In the genomic region with DNA sequence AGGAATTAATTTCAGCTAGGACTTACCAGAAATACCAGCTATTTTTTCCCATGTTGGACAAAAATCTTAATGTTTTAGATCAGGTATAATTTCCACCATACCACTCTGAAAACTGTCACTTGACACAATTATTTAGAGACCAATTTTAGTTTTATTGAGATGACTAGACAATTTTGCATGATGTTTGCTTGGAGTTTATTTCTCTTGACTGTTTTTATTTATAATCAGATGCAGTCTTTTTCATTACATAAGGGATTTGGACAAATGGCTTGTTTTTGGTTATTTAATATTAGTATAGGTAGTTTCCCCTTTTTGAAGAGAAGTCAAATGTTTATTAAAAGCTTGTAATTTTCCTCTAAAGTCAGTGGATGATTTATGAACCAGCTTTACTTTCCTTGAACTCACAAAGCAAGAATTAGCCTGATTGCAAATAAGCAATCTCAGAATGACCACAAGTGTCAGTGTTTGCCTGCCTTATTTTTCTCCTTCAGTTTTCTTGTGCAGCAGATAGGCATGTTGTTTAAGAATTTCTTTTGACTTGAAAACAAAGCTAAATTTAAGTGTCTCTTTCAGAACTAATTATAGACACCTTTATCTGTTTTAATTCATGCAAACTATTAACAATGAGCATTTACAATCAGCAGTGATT, we compare ENCODE assay signal across 1 cellular context.
TF ChIP-seq lines count a peak whose summit lies in the region.

No MANE protein-coding gene starts in this region.

TF ChIP-seq in H1, 55 proteins besides CTCF, POLR2A, EP300 and RAD21 (continued from another document):
- TF ChIP-seq, protein P1, sequence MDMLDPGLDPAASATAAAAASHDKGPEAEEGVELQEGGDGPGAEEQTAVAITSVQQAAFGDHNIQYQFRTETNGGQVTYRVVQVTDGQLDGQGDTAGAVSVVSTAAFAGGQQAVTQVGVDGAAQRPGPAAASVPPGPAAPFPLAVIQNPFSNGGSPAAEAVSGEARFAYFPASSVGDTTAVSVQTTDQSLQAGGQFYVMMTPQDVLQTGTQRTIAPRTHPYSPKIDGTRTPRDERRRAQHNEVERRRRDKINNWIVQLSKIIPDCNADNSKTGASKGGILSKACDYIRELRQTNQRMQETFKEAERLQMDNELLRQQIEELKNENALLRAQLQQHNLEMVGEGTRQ (IDR thresholded peaks at IDR 0.05; ENCODE audit: low read length) = no peak
- TF ChIP-seq, protein P2, sequence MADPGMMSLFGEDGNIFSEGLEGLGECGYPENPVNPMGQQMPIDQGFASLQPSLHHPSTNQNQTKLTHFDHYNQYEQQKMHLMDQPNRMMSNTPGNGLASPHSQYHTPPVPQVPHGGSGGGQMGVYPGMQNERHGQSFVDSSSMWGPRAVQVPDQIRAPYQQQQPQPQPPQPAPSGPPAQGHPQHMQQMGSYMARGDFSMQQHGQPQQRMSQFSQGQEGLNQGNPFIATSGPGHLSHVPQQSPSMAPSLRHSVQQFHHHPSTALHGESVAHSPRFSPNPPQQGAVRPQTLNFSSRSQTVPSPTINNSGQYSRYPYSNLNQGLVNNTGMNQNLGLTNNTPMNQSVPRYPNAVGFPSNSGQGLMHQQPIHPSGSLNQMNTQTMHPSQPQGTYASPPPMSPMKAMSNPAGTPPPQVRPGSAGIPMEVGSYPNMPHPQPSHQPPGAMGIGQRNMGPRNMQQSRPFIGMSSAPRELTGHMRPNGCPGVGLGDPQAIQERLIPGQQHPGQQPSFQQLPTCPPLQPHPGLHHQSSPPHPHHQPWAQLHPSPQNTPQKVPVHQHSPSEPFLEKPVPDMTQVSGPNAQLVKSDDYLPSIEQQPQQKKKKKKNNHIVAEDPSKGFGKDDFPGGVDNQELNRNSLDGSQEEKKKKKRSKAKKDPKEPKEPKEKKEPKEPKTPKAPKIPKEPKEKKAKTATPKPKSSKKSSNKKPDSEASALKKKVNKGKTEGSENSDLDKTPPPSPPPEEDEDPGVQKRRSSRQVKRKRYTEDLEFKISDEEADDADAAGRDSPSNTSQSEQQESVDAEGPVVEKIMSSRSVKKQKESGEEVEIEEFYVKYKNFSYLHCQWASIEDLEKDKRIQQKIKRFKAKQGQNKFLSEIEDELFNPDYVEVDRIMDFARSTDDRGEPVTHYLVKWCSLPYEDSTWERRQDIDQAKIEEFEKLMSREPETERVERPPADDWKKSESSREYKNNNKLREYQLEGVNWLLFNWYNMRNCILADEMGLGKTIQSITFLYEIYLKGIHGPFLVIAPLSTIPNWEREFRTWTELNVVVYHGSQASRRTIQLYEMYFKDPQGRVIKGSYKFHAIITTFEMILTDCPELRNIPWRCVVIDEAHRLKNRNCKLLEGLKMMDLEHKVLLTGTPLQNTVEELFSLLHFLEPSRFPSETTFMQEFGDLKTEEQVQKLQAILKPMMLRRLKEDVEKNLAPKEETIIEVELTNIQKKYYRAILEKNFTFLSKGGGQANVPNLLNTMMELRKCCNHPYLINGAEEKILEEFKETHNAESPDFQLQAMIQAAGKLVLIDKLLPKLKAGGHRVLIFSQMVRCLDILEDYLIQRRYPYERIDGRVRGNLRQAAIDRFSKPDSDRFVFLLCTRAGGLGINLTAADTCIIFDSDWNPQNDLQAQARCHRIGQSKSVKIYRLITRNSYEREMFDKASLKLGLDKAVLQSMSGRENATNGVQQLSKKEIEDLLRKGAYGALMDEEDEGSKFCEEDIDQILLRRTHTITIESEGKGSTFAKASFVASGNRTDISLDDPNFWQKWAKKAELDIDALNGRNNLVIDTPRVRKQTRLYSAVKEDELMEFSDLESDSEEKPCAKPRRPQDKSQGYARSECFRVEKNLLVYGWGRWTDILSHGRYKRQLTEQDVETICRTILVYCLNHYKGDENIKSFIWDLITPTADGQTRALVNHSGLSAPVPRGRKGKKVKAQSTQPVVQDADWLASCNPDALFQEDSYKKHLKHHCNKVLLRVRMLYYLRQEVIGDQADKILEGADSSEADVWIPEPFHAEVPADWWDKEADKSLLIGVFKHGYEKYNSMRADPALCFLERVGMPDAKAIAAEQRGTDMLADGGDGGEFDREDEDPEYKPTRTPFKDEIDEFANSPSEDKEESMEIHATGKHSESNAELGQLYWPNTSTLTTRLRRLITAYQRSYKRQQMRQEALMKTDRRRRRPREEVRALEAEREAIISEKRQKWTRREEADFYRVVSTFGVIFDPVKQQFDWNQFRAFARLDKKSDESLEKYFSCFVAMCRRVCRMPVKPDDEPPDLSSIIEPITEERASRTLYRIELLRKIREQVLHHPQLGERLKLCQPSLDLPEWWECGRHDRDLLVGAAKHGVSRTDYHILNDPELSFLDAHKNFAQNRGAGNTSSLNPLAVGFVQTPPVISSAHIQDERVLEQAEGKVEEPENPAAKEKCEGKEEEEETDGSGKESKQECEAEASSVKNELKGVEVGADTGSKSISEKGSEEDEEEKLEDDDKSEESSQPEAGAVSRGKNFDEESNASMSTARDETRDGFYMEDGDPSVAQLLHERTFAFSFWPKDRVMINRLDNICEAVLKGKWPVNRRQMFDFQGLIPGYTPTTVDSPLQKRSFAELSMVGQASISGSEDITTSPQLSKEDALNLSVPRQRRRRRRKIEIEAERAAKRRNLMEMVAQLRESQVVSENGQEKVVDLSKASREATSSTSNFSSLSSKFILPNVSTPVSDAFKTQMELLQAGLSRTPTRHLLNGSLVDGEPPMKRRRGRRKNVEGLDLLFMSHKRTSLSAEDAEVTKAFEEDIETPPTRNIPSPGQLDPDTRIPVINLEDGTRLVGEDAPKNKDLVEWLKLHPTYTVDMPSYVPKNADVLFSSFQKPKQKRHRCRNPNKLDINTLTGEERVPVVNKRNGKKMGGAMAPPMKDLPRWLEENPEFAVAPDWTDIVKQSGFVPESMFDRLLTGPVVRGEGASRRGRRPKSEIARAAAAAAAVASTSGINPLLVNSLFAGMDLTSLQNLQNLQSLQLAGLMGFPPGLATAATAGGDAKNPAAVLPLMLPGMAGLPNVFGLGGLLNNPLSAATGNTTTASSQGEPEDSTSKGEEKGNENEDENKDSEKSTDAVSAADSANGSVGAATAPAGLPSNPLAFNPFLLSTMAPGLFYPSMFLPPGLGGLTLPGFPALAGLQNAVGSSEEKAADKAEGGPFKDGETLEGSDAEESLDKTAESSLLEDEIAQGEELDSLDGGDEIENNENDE (IDR thresholded peaks at IDR 0.05; ENCODE audit: insufficient replicate concordance, low read length) = no peak
- no peak for TF ChIP-seq SIX5 (IDR thresholded peaks at IDR 0.05; ENCODE audit: low read depth, low read length)
TF ChIP-seq in H1: peak in this region for 0.
